12 cellular contexts compared by ENCODE assay signal in the genomic region with DNA sequence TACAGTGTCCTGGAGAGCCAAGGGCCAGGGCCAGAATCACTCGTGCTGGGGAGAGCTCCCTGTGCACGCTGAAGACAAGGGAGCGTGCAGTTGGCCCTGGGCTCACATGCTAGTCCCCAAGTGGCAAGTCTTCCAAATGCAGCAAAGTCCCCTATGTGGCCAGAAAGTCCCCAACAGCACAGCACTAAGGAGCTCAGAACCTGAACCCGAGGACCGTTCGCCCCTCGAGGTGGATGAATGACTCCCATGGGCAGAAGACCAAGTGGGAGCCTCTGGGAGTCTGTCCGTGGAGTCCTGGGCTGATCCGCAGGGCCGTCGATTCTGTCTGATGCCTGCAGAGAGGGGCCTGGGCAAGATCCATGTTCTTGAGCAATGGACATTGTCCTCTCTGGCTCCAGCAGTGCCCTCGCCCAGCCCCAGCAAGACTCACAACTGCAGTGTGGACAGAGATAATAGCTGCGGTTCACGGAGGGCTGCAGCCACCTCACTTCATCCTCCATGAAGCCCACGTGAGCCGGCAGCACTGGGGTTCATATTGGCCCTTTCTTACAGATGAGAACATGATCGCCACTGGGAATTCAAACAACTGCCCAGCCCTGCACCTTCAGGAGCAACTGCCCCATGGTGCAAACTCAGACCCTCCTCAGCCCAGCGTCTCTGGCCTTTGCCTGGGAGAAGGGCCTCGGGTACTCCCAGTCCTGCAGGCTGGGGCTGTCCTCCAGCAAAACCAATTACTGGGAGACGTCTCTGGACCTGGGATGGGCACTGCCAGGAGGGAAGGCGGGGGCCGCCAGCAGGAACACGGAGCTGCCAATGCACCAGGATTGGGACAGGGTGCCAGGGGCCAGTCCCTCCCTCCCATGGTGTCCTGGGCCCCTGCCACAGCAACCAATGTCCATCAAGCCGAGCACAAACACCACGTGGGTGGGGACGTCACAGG.
"Had no signal": no experiment of that assay in that cellular context is flagged by ENCODE, and none has a peak within 500 bp of the region (broad histone marks: within the 10 kb centered on the region; RNA-seq: fewer than 3 reads in every experiment).

No MANE protein-coding gene starts in this region.

- H3K27me3 ChIP-seq: foreskin keratinocyte, hepatocyte, vagina had no signal

- H3K36me3 ChIP-seq: tibial nerve, vagina had no signal

- DNase-seq: activated CD4-positive, alpha-beta T cell treated with anti-CD3 and anti-CD28 coated beads, Interleukin-2, amount 10 ng/mL, durations not matched to agents 7 days and 5 days; activated CD8-positive, alpha-beta T cell treated with anti-CD3 and anti-CD28 coated beads, Interleukin-2, amount 10 ng/mL, durations not matched to agents 7 days and 5 days; activated gamma-delta T cell; activated T-cell treated with anti-CD3 and anti-CD28 coated beads, Interleukin-2, amount 50 U/mL, for 4 hours; caudate nucleus; foreskin keratinocyte; left cardiac atrium; stimulated activated naive CD8-positive, alpha-beta T cell treated with anti-CD3 and anti-CD28 coated beads, Interleukin-15, Interleukin-2, amounts not matched to agents 100 U/mL and 50 U/mL, for 24 hours had no signal

- ATAC-seq: activated CD8-positive, alpha-beta T cell treated with anti-CD3 and anti-CD28 coated beads, Interleukin-2, amount 10 ng/mL, durations not matched to agents 7 days and 5 days; activated T-cell treated with anti-CD3 and anti-CD28 coated beads, Interleukin-2, amount 50 U/mL, for 4 hours; foreskin keratinocyte; left cardiac atrium; stimulated activated naive CD8-positive, alpha-beta T cell treated with anti-CD3 and anti-CD28 coated beads, Interleukin-15, Interleukin-2, amounts not matched to agents 100 U/mL and 50 U/mL, for 24 hours had no signal

- H3K9me3 ChIP-seq: tibial nerve, vagina had no signal

- H3K4me1 ChIP-seq: foreskin keratinocyte had no signal

- H3K4me3 ChIP-seq: hepatocyte, lung, tibial nerve, vagina had no signal

- H3K27ac ChIP-seq: foreskin keratinocyte, hepatocyte, tibial nerve, vagina had no signal
